In genomic region chr17:76072149-76072858, GRCh38 we compare ENCODE assay signal across 8 cellular contexts. TPM values are rescaled to one million over a fixed set of nuclear protein-coding genes. Genes with fewer than 3 reads are reported as not detected.
DNase-seq lines count a peak whose midpoint lies in the region; ATAC-seq and TF ChIP-seq lines count a peak whose summit lies in the region.

SRP68 (minus strand) TSS chr17:76072517; CDS start chr17:76072491, 26 bp downstream.

- peaks cover 0 to 31% of the 10 kb centered on the region in 2 donors for H3K36me3 ChIP-seq in psoas muscle (ENCODE audit: insufficient read depth in 1 of 2, low read depth in 1 of 2)
- H3K36me3 ChIP-seq in urinary bladder (ENCODE audit: insufficient read depth) = peaks cover 6% of the 10 kb centered on the region

- H3K27me3 ChIP-seq in psoas muscle (ENCODE audit: insufficient read depth in 3 of 3, low read length in 2 of 3) = peaks cover 0 to 40% (median 31%) of the 10 kb centered on the region in 3 donors

- intact Hi-C loops in left ventricle myocardium superior (cut with micrococcal nuclease) = no loop called here
- intact Hi-C loops in psoas muscle (cut with DNase I) = no loop called here

- H3K27ac ChIP-seq in angular gyrus (ENCODE audit: low read depth, low read length) (peak within 1 kb of the TSS; percentile 89), psoas muscle (peak within 1 kb of the TSS; percentile 74), urinary bladder (ENCODE audit: low read depth) (peak within 1 kb of the TSS; percentile 76)

- peak within 1 kb of the TSS; percentile 71 for H3K4me3 ChIP-seq in GM12875 (ENCODE audit: low read depth, low read length)
- H3K4me3 ChIP-seq in psoas muscle = peak within 1 kb of the TSS; percentile 83
- H3K4me3 ChIP-seq in urinary bladder (ENCODE audit: low read depth, low read length) = peak within 1 kb of the TSS; percentile 78

- WGBS in psoas muscle, 3 donors = 0% methylated on average over 38 to 57 of the region's 57 CpGs
- WGBS in urinary bladder = under 1% methylated on average over 57 of the region's 57 CpGs

- no peaks in the 10 kb centered on the region for H3K9me3 ChIP-seq in psoas muscle

- DNase-seq in NCI-H1694 (lab: John Stamatoyannopoulos, UW) (peak; percentile 74), T-helper 2 cell (peak; percentile 59 to 89 (median 72)), left ventricle myocardium superior (peak; percentile 95), psoas muscle (peak; percentile 91 to 96)

- ATAC-seq in HG02840 (IDR thresholded peaks at IDR 0.05; ENCODE audit: low FRiP score, unreplicated experiment) (peak; percentile 86), left ventricle myocardium superior (peak; percentile 100), psoas muscle (peak; percentile 97 to 99 (median 98))

- H3K4me1 ChIP-seq in psoas muscle (peaks cover 48% of the 10 kb centered on the region), urinary bladder (ENCODE audit: insufficient read depth) (no peaks in the 10 kb centered on the region)

- TF ChIP-seq CTCF in GM12875 (IDR thresholded peaks at IDR 0.05; ENCODE audit: borderline replicate concordance, insufficient read depth, low read depth, low read length) = no peak
- no peak for TF ChIP-seq CTCF in psoas muscle (IDR thresholded peaks at IDR 0.05)

RNA-seq across cellular contexts. Expression of gene SRP68, which starts in this region (rescaled TPM):
- 66.1 TPM for total RNA-seq in left ventricle myocardium superior
- total RNA-seq in psoas muscle = 100 to 1,000 TPM in 2 of 4 donors, 10 to 100 TPM in 2; 87.3 to 117 (median 104) TPM
- 100 to 1,000 TPM in 1 of 3 donors, 10 to 100 TPM in 2; 72.4 to 141 (median 88.8) TPM for polyA plus RNA-seq in psoas muscle
- 34.7 TPM for total RNA-seq in urinary bladder
- 54.8 TPM for polyA plus RNA-seq in urinary bladder

Comparison
In these comparisons a context has a peak if more than half of its experiments do, and no peak if none do; other contexts are left out.
1. Peak in every context shown above with its lines: DNase-seq, ATAC-seq, H3K4me3 ChIP-seq and H3K27ac ChIP-seq.